In the genomic region with DNA sequence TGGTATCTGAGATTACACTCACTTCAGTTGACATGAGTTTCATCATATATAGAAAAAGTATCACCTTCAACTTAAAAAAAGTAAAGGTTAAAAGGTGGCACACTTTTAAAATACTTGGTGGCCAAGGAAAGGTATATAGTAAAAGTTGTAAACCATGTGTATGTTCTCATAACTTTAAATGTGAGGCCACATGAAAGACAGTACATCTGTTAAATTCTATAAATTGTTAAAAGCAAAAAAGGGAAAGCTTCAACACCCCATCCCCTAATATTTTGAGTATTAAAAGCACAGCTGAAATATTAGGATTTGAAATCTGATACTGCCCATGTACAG, we compare ENCODE assay signal across 8 cellular contexts. TPM values are rescaled to one million over a fixed set of nuclear protein-coding genes. Genes with fewer than 3 reads are reported as not detected.
A peak's percentile ranks its signal among the peaks of the same experiment; 100 is the strongest.
DNase-seq lines count a peak whose midpoint lies in the region; ATAC-seq and TF ChIP-seq lines count a peak whose summit lies in the region.

No MANE protein-coding gene starts in this region.

- H3K9me3 Mint-ChIP-seq in activated naive CD4-positive, alpha-beta T cell treated with anti-CD3 and anti-CD28 coated beads, Interleukin-2, amount 50 U/mL, for 24 hours = no peaks in the 10 kb centered on the region
- no peaks in the 10 kb centered on the region for H3K9me3 Mint-ChIP-seq in mesothelial cell of epicardium

- intact Hi-C loops in body of pancreas (cut with DNase I) = no loop called here

- H3K27me3 ChIP-seq in body of pancreas = no peaks in the 10 kb centered on the region

- H3K36me3 Mint-ChIP-seq in activated naive CD4-positive, alpha-beta T cell treated with anti-CD3 and anti-CD28 coated beads, Interleukin-2, amount 50 U/mL, for 24 hours = peaks cover 41% of the 10 kb centered on the region
- peaks cover 24% of the 10 kb centered on the region for H3K36me3 Mint-ChIP-seq in mesothelial cell of epicardium

- H3K4me1 Mint-ChIP-seq in activated naive CD4-positive, alpha-beta T cell treated with anti-CD3 and anti-CD28 coated beads, Interleukin-2, amount 50 U/mL, for 24 hours = peaks cover 73% of the 10 kb centered on the region
- peaks cover 74% of the 10 kb centered on the region for H3K4me1 Mint-ChIP-seq in mesothelial cell of epicardium

- H3K27ac ChIP-seq in body of pancreas (peak overlapping the region; percentile 82 to 100 (median 100)), urinary bladder (ENCODE audit: low read depth) (peak overlapping the region; percentile 77)

- H3K4me3 ChIP-seq in body of pancreas (peak overlapping the region in 1 of 2 donors; percentile 1), urinary bladder (ENCODE audit: low read depth, low read length) (peak overlapping the region; percentile 21)

- no peak for ATAC-seq in body of pancreas
- ATAC-seq in HG02938 (IDR thresholded peaks at IDR 0.05; ENCODE audit: unreplicated experiment) = no peak
- ATAC-seq in HG02970 (IDR thresholded peaks at IDR 0.05; ENCODE audit: low FRiP score, unreplicated experiment) = no peak
- no peak for ATAC-seq in HG03442 (IDR thresholded peaks at IDR 0.05; ENCODE audit: unreplicated experiment)

- H3K9me3 ChIP-seq in body of pancreas = no peaks in the 10 kb centered on the region

- no peak for TF ChIP-seq CTCF in body of pancreas (IDR thresholded peaks at IDR 0.05)
- TF ChIP-seq CTCF in mesothelial cell of epicardium (IDR thresholded peaks at IDR 0.05; ENCODE audit: unreplicated experiment) = no peak

- DNase-seq in activated naive CD4-positive, alpha-beta T cell treated with Interleukin-2 at 50 U/mL for 16 hours = no peak
- no peak for DNase-seq in body of pancreas
- DNase-seq in mesothelial cell of epicardium (ENCODE audit: low spot score in 2 of 2, unreplicated experiment in 2 of 2) = no peak

- TF ChIP-seq POLR2A in body of pancreas (IDR thresholded peaks at IDR 0.05) = no peak

- peak overlapping the region; percentile 92 for H3K27ac Mint-ChIP-seq in activated naive CD4-positive, alpha-beta T cell treated with anti-CD3 and anti-CD28 coated beads, Interleukin-2, amount 50 U/mL, for 24 hours
- H3K27ac Mint-ChIP-seq in mesothelial cell of epicardium = peak overlapping the region; percentile 96

- peak overlapping the region; percentile 87 for H3K4me3 Mint-ChIP-seq in activated naive CD4-positive, alpha-beta T cell treated with anti-CD3 and anti-CD28 coated beads, Interleukin-2, amount 50 U/mL, for 24 hours
- H3K4me3 Mint-ChIP-seq in mesothelial cell of epicardium = peak overlapping the region; percentile 92

- peaks cover 44% of the 10 kb centered on the region for H3K4me1 ChIP-seq in body of pancreas
- no peaks in the 10 kb centered on the region for H3K4me1 ChIP-seq in urinary bladder (ENCODE audit: insufficient read depth)

- peaks cover 3 to 4% of the 10 kb centered on the region in 2 donors for H3K36me3 ChIP-seq in body of pancreas (replicated peaks in 1 of 2; ENCODE audit: insufficient read depth in 1 of 2, low read depth in 2 of 2)
- no peaks in the 10 kb centered on the region for H3K36me3 ChIP-seq in urinary bladder (ENCODE audit: insufficient read depth)

- H3K27me3 Mint-ChIP-seq in activated naive CD4-positive, alpha-beta T cell treated with anti-CD3 and anti-CD28 coated beads, Interleukin-2, amount 50 U/mL, for 24 hours = no peaks in the 10 kb centered on the region
- H3K27me3 Mint-ChIP-seq in mesothelial cell of epicardium (ENCODE audit: low read depth) = no peaks in the 10 kb centered on the region

RNA-seq across cellular contexts. Expression of a gene that starts 5.6 kb away (rescaled TPM):
- total RNA-seq in body of pancreas (10 to 100 TPM; 82.7 to 83.3 TPM), mesothelial cell of epicardium (130 to 134 TPM (median 130 TPM) in 3 replicates), urinary bladder (137 TPM)
- polyA plus RNA-seq in urinary bladder = 137 TPM
